ENCODE assay signal across 9 cellular contexts in genomic region chr5:137563646-137564474, GRCh38.
DNase-seq lines count a peak whose midpoint lies in the region; ATAC-seq, FAIRE-seq and TF ChIP-seq lines count a peak whose summit lies in the region.
"Had no signal": no experiment of that assay in that cellular context is flagged by ENCODE, and none has a peak within 500 bp of the region (broad histone marks: within the 10 kb centered on the region; RNA-seq: fewer than 3 reads in every experiment).

No MANE protein-coding gene starts in this region.

- ATAC-seq in heart right ventricle: peak; percentile 29 to 88 (median 70)
- ATAC-seq in GM19351 (IDR thresholded peaks at IDR 0.05; ENCODE audit: unreplicated experiment): no peak

- CTCF ChIA-PET in A673 (lab: Charles Lee): no interaction called here

- peak; percentile 54 for FAIRE-seq in HTR-8/SVneo (lab: Jason Lieb, UNC)

- H3K4me3 ChIP-seq in A673 (ENCODE audit: low read depth, low read length, poor library complexity, severe bottlenecking) (peak overlapping the region; percentile 5), heart right ventricle (no peak overlapping the region)

- DNase-seq in A673 (ENCODE audit: low spot score) (peak; percentile 97), HTR-8/SVneo (ENCODE audit: insufficient read length, low spot score) (peak; percentile 61), SKM-1 treated with dmso at 0.1 percent for 144 hours (lab: John Stamatoyannopoulos, UW; ENCODE audit: unreplicated experiment) (peak; percentile 94), heart right ventricle (peak in 1 of 2 donors; percentile 18), NCI-H2171 (lab: John Stamatoyannopoulos, UW) (no peak), NAMALWA (ENCODE audit: low spot score) (no peak)
- no peak for DNase-seq in stimulated activated CD4-positive, alpha-beta T cell treated with anti-CD3 and anti-CD28 coated beads, Interleukin-4, amount 100 ng/mL, for 4 hours
- DNase-seq: activated naive CD4-positive, alpha-beta T cell treated with anti-CD3 and anti-CD28 coated beads, Interleukin-2, amount 10 ng/mL, durations not matched to agents 7 days and 5 days had no signal

- H3K4me1 ChIP-seq in A673 (ENCODE audit: insufficient read depth, low read length, poor library complexity, severe bottlenecking): peaks cover 64% of the 10 kb centered on the region
- H3K4me1 ChIP-seq in heart right ventricle: peaks cover 14 to 49% (median 43%) of the 10 kb centered on the region in 9 donors

- H3K9me3 ChIP-seq in A673 (ENCODE audit: low read depth, low read length, poor library complexity, severe bottlenecking): no peaks in the 10 kb centered on the region
- H3K9me3 ChIP-seq in heart right ventricle: no peaks in the 10 kb centered on the region

- 14 to 23% methylated on average over 14 of the region's 14 CpGs for whole genome bisulfite sequencing in heart right ventricle, 2 donors

- no TSS peak for BruUV-seq in A673 (replicated peaks; lab: Mats Ljungman, UMichigan)

- H3K27ac ChIP-seq in A673 (ENCODE audit: low read depth, low read length, poor library complexity, severe bottlenecking) (peak overlapping the region; percentile 95), heart right ventricle (peak overlapping the region in 7 of 10 donors; percentile 20 to 78 (median 33))

- no peak for TF ChIP-seq CTCF in A673 (conservative IDR thresholded peaks at IDR 0.05; ENCODE audit: low read depth, low read length)
- no peak for TF ChIP-seq CTCF in heart right ventricle (IDR thresholded peaks at IDR 0.05)

- intact Hi-C loops in A673 (cut with micrococcal nuclease; ENCODE audit: unreplicated experiment): no loop called here
- intact Hi-C loops in heart right ventricle (cut with DNase I): no loop called here

- POLR2A ChIA-PET in A673 (lab: Charles Lee; ENCODE audit: low non-redundant PET): no interaction called here

- H3K36me3 ChIP-seq in A673 (ENCODE audit: insufficient read depth, low read length, poor library complexity, severe bottlenecking): no peaks in the 10 kb centered on the region
- no peaks in the 10 kb centered on the region for H3K36me3 ChIP-seq in heart right ventricle

- no peaks in the 10 kb centered on the region for H3K27me3 ChIP-seq in A673 (replicated peaks; ENCODE audit: insufficient read depth, low read depth, low read length, poor library complexity)
- H3K27me3 ChIP-seq in heart right ventricle: peaks cover 0 to 5% (median 0%) of the 10 kb centered on the region in 7 donors

Comparison
In these comparisons a context has a peak if more than half of its experiments do, and no peak if none do; other contexts are left out.
1. DNase-seq: peak in A673 (single experiment), HTR-8/SVneo (single experiment) and SKM-1 treated with dmso at 0.1 percent for 144 hours (single experiment); none in NCI-H2171 (single experiment), NAMALWA (single experiment) and stimulated activated CD4-positive, alpha-beta T cell treated with anti-CD3 and anti-CD28 coated beads, Interleukin-4, amount 100 ng/mL, for 4 hours (0 of 2).